1 cellular context compared by ENCODE assay signal in the genomic region with DNA sequence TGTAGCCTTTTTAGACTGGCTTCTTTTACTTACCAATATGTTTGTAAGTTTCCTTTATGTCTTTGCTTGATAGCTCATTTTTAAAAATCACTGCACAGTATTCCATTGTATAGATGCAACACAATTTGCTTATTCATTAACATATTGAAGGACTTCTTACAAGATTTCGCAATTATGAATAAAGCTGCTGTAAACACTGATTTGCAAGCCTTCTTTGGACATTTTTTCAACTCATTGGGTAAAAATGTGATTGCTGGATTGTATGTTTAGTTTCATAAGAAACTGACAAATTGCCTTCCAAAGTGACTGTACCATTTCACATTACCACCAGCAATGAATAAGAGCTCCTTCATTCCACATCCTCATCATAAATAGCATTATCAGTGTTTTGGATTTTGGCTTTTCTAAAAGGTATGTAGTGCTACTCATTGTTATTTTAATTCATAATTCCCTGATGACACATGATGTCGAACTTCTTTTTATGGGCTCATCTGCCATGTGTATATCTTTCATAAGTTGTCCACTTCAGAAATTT.
TF ChIP-seq lines count a peak whose summit lies in the region.

No MANE protein-coding gene starts in this region.

TF ChIP-seq in K562, 482 proteins besides CTCF, POLR2A, EP300 and RAD21 (continued from another document):
- TF ChIP-seq, protein P1, sequence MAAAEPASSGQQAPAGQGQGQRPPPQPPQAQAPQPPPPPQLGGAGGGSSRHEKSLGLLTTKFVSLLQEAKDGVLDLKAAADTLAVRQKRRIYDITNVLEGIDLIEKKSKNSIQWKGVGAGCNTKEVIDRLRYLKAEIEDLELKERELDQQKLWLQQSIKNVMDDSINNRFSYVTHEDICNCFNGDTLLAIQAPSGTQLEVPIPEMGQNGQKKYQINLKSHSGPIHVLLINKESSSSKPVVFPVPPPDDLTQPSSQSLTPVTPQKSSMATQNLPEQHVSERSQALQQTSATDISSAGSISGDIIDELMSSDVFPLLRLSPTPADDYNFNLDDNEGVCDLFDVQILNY (CRISPR knock-in tag; IDR thresholded peaks at IDR 0.05): no peak
- TF ChIP-seq, protein P2, sequence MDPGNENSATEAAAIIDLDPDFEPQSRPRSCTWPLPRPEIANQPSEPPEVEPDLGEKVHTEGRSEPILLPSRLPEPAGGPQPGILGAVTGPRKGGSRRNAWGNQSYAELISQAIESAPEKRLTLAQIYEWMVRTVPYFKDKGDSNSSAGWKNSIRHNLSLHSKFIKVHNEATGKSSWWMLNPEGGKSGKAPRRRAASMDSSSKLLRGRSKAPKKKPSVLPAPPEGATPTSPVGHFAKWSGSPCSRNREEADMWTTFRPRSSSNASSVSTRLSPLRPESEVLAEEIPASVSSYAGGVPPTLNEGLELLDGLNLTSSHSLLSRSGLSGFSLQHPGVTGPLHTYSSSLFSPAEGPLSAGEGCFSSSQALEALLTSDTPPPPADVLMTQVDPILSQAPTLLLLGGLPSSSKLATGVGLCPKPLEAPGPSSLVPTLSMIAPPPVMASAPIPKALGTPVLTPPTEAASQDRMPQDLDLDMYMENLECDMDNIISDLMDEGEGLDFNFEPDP (CRISPR knock-in tag; IDR thresholded peaks at IDR 0.05): no peak
- no peak for TF ChIP-seq FOXJ2 (tag; IDR thresholded peaks at IDR 0.05)
- TF ChIP-seq, protein P3, sequence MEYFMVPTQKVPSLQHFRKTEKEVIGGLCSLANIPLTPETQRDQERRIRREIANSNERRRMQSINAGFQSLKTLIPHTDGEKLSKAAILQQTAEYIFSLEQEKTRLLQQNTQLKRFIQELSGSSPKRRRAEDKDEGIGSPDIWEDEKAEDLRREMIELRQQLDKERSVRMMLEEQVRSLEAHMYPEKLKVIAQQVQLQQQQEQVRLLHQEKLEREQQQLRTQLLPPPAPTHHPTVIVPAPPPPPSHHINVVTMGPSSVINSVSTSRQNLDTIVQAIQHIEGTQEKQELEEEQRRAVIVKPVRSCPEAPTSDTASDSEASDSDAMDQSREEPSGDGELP (CRISPR knock-in tag; IDR thresholded peaks at IDR 0.05; ENCODE audit: borderline replicate concordance): no peak
- TF ChIP-seq, protein P4, sequence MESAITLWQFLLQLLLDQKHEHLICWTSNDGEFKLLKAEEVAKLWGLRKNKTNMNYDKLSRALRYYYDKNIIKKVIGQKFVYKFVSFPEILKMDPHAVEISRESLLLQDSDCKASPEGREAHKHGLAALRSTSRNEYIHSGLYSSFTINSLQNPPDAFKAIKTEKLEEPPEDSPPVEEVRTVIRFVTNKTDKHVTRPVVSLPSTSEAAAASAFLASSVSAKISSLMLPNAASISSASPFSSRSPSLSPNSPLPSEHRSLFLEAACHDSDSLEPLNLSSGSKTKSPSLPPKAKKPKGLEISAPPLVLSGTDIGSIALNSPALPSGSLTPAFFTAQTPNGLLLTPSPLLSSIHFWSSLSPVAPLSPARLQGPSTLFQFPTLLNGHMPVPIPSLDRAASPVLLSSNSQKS (CRISPR knock-in tag; IDR thresholded peaks at IDR 0.05): no peak
- TF ChIP-seq NR1H2 (CRISPR knock-in tag; IDR thresholded peaks at IDR 0.05): no peak
- TF ChIP-seq MYNN (IDR thresholded peaks at IDR 0.05): no peak
- TF ChIP-seq MYNN (CRISPR knock-in tag; IDR thresholded peaks at IDR 0.05): no peak
- no peak for TF ChIP-seq U2AF1 (optimal IDR thresholded peaks at IDR 0.05; ENCODE audit: low read depth, low read length)
- no peak for TF ChIP-seq CEBPG (CRISPR knock-in tag; IDR thresholded peaks at IDR 0.05)
- TF ChIP-seq CEBPG (tag; conservative IDR thresholded peaks at IDR 0.05 in 1 of 2, IDR thresholded peaks at IDR 0.05 in 1 of 2): peak in 1 of 2 experiments; percentile 65; a peak in 2 of 4 replicates
TF ChIP-seq in K562: peak in this region for 2.
